27 cellular contexts compared by ENCODE assay signal in genomic region chr11:19458231-19458630, GRCh38.
"Had no signal": no experiment of that assay in that cellular context is flagged by ENCODE, and none has a peak within 500 bp of the region (broad histone marks: within the 10 kb centered on the region; RNA-seq: fewer than 3 reads in every experiment).

No MANE protein-coding gene starts in this region.

- DNase-seq: hypothalamus; immature natural killer cell; islet precursor cell; left ventricle myocardium inferior; mesendoderm; naive B cell; nucleus accumbens; pancreas; retina; right cardiac atrium; stimulated activated CD4-positive, alpha-beta T cell treated with anti-CD3 and anti-CD28 coated beads, Interleukin-12 subunit alpha, Interleukin-12 subunit beta, amount 100 ng/mL, for 4 hours; stimulated activated CD4-positive, alpha-beta T cell treated with anti-CD3 and anti-CD28 coated beads, Interleukin-15, amount 100 ng/mL, for 24 hours; stimulated activated CD4-positive, alpha-beta T cell treated with anti-CD3 and anti-CD28 coated beads, Interleukin-2, amount 100 ng/mL, for 24 hours; stimulated activated CD4-positive, alpha-beta T cell treated with anti-CD3 and anti-CD28 coated beads, Interleukin-4, amount 100 ng/mL, for 1 hour; stimulated activated naive B cell treated with anti-CD40 and anti-IgM and Interleukin-4, amounts not matched to agents 10 μg/mL and 1 μg/mL and 100 μg/mL, for 72 hours; stimulated activated naive CD8-positive, alpha-beta T cell treated with anti-CD3 and anti-CD28 coated beads, Interleukin-15, Interleukin-2, amounts not matched to agents 100 U/mL and 50 U/mL, for 24 hours; stomach; testis; thyroid gland; transverse colon; upper lobe of left lung had no signal

- H3K4me1 ChIP-seq: pancreas, prostate gland, testis, upper lobe of left lung had no signal

- ATAC-seq: natural killer cell treated with Interleukin-12 subunit alpha and Interleukin-12 subunit beta and Interleukin-15 and Interleukin-18, amount 100 ng/mL, for 72 hours; pancreas; right cardiac atrium; sciatic nerve; stimulated activated naive B cell treated with anti-CD40 and anti-IgM and Interleukin-4, amounts not matched to agents 10 μg/mL and 1 μg/mL and 100 μg/mL, for 72 hours; stimulated activated naive CD8-positive, alpha-beta T cell treated with anti-CD3 and anti-CD28 coated beads, Interleukin-15, Interleukin-2, amounts not matched to agents 100 U/mL and 50 U/mL, for 24 hours had no signal

- H3K27ac ChIP-seq: left ventricle myocardium inferior, pancreas, prostate gland, skin epidermis, stomach, testis, thyroid gland, transverse colon, upper lobe of left lung had no signal

- H3K27ac Mint-ChIP-seq: immature natural killer cell; mesothelial cell of epicardium; naive B cell; natural killer cell treated with Interleukin-12 subunit alpha and Interleukin-12 subunit beta and Interleukin-15 and Interleukin-18, amount 100 ng/mL, for 72 hours; stimulated activated naive B cell treated with anti-CD40 and anti-IgM and Interleukin-4, amounts not matched to agents 10 μg/mL and 1 μg/mL and 100 μg/mL, for 72 hours had no signal

- H3K27me3 ChIP-seq: pancreas, stomach, testis, thyroid gland, transverse colon, upper lobe of left lung had no signal

- H3K36me3 ChIP-seq: left ventricle myocardium inferior, pancreas, prostate gland, stomach, thyroid gland, transverse colon, upper lobe of left lung had no signal

- H3K36me3 Mint-ChIP-seq: immature natural killer cell; mesothelial cell of epicardium; naive B cell; natural killer cell treated with Interleukin-12 subunit alpha and Interleukin-12 subunit beta and Interleukin-15 and Interleukin-18, amount 100 ng/mL, for 72 hours; stimulated activated naive B cell treated with anti-CD40 and anti-IgM and Interleukin-4, amounts not matched to agents 10 μg/mL and 1 μg/mL and 100 μg/mL, for 72 hours had no signal

- H3K9me3 Mint-ChIP-seq: immature natural killer cell; mesothelial cell of epicardium; natural killer cell treated with Interleukin-12 subunit alpha and Interleukin-12 subunit beta and Interleukin-15 and Interleukin-18, amount 100 ng/mL, for 72 hours; stimulated activated naive B cell treated with anti-CD40 and anti-IgM and Interleukin-4, amounts not matched to agents 10 μg/mL and 1 μg/mL and 100 μg/mL, for 72 hours had no signal

- H3K4me1 Mint-ChIP-seq: immature natural killer cell; stimulated activated naive B cell treated with anti-CD40 and anti-IgM and Interleukin-4, amounts not matched to agents 10 μg/mL and 1 μg/mL and 100 μg/mL, for 72 hours had no signal

- H3K4me3 ChIP-seq: left ventricle myocardium inferior, lung, pancreas, prostate gland, skin epidermis, stomach, testis, thyroid gland, transverse colon, upper lobe of left lung had no signal

- H3K9me3 ChIP-seq: left ventricle myocardium inferior, pancreas, prostate gland, stomach, testis, thyroid gland, transverse colon, upper lobe of left lung had no signal

- H3K4me3 Mint-ChIP-seq: immature natural killer cell; mesothelial cell of epicardium; naive B cell; natural killer cell treated with Interleukin-12 subunit alpha and Interleukin-12 subunit beta and Interleukin-15 and Interleukin-18, amount 100 ng/mL, for 72 hours; stimulated activated naive B cell treated with anti-CD40 and anti-IgM and Interleukin-4, amounts not matched to agents 10 μg/mL and 1 μg/mL and 100 μg/mL, for 72 hours had no signal
